ENCODE assay signal across 21 cellular contexts in the genomic region with DNA sequence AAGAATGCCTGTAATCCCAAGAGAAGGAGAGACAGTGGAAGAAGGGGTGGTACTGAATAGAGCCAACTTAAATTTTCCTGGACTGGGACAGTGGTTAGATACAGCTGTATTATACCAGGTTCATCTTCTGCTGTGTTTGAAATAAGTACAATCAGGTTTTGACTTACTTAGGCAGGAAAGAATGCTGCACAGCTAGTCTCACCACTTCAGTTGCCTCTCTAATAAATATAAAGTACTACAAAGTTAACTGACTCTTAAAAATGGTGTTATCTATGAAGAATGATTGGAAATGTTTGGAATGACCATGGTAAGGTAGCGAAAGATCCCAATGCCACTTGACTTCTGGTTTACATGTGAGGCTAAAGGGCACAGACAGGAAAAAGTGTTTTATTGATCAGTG.
"Had no signal": no experiment of that assay in that cellular context is flagged by ENCODE, and none has a peak within 500 bp of the region (broad histone marks: within the 10 kb centered on the region; RNA-seq: fewer than 3 reads in every experiment).

No MANE protein-coding gene starts in this region.

- H3K4me1 ChIP-seq: esophagus squamous epithelium, gastrocnemius medialis, heart right ventricle, left ventricle myocardium inferior, lower lobe of right lung had no signal

- H3K36me3 ChIP-seq: esophagus squamous epithelium, gastrocnemius medialis, heart right ventricle, left ventricle myocardium inferior, lower lobe of right lung had no signal

- H3K9me3 ChIP-seq: esophagus squamous epithelium, gastrocnemius medialis, lower lobe of right lung had no signal

- H3K27me3 ChIP-seq: dorsolateral prefrontal cortex, esophagus squamous epithelium, gastrocnemius medialis, heart right ventricle had no signal

- H3K27ac ChIP-seq: coronary artery, dorsolateral prefrontal cortex, epithelial cell of prostate, esophagus squamous epithelium, gastrocnemius medialis, heart right ventricle, left ventricle myocardium inferior, lower lobe of right lung had no signal

- ATAC-seq: esophagus mucosa, gastrocnemius medialis, heart right ventricle, left cardiac atrium had no signal

- DNase-seq: dermis blood vessel endothelial cell; dorsolateral prefrontal cortex; effector CD4-positive, alpha-beta T cell; effector memory CD4-positive, alpha-beta T cell; erythroblast; esophagus squamous epithelium; foreskin fibroblast; foreskin melanocyte; gastrocnemius medialis; glutamatergic neuron; head of caudate nucleus; heart right ventricle; hippocampal formation; left cardiac atrium; left ventricle myocardium inferior; lower lobe of right lung; mesenchymal stem cell; midbrain had no signal

- H3K4me3 ChIP-seq: coronary artery, dorsolateral prefrontal cortex, esophagus squamous epithelium, gastrocnemius medialis, heart right ventricle, left ventricle myocardium inferior, lower lobe of right lung had no signal
